Comparison of ENCODE assay signal across 10 cellular contexts in genomic region chr11:123519055-123519796, GRCh38.
DNase-seq lines count a peak whose midpoint lies in the region; ATAC-seq, FAIRE-seq and TF ChIP-seq lines count a peak whose summit lies in the region.
"Had no signal": no experiment of that assay in that cellular context is flagged by ENCODE, and none has a peak within 500 bp of the region (broad histone marks: within the 10 kb centered on the region; RNA-seq: fewer than 3 reads in every experiment).

No MANE protein-coding gene starts in this region.

- H3K9me3 ChIP-seq in HUES64 (ENCODE audit: insufficient read depth, low read depth, low read length) (no peaks in the 10 kb centered on the region), left lung (no peaks in the 10 kb centered on the region)

- H3K4me3 ChIP-seq in HUES64 (ENCODE audit: low read length) (no peak overlapping the region), bronchial epithelial cell (ENCODE audit: low read depth, low read length) (no peak overlapping the region), left lung (no peak overlapping the region)
- H3K4me3 ChIP-seq: esophagus muscularis mucosa had no signal

- intact Hi-C loops in left lung (cut with DNase I) = no loop called here

- no peaks in the 10 kb centered on the region for H3K27me3 ChIP-seq in HUES64 (ENCODE audit: insufficient read depth, low read length)
- H3K27me3 ChIP-seq in bronchial epithelial cell (ENCODE audit: control insufficient read depth, insufficient read depth, low read length) = no peaks in the 10 kb centered on the region
- H3K27me3 ChIP-seq in left lung = peaks cover 0 to 39% of the 10 kb centered on the region in 2 donors

- H3K36me3 ChIP-seq in HUES64 (ENCODE audit: insufficient read depth, low read length) (no peaks in the 10 kb centered on the region), bronchial epithelial cell (ENCODE audit: control insufficient read depth, insufficient read depth, low read length) (no peaks in the 10 kb centered on the region), left lung (no peaks in the 10 kb centered on the region)
- H3K36me3 ChIP-seq: esophagus muscularis mucosa had no signal

- no peak overlapping the region for H3K9ac ChIP-seq in HUES64 (ENCODE audit: low read depth, low read length)

- TF ChIP-seq CTCF in bronchial epithelial cell (IDR thresholded peaks at IDR 0.05; ENCODE audit: insufficient read depth, low read length, severe bottlenecking) = no peak
- TF ChIP-seq CTCF in left lung (IDR thresholded peaks at IDR 0.05) = no peak
- no peak for TF ChIP-seq CTCF in GM10248 (IDR thresholded peaks at IDR 0.05; ENCODE audit: control extremely low read depth, extremely low read depth, low read depth, missing control alignments)

- peak overlapping the region; percentile 8 for H3K27ac ChIP-seq in HUES64 (ENCODE audit: low read depth, low read length)
- H3K27ac ChIP-seq in left lung = no peak overlapping the region
- H3K27ac ChIP-seq: esophagus muscularis mucosa had no signal

- ATAC-seq in left lung (peak; percentile 36), HG02759 (IDR thresholded peaks at IDR 0.05; ENCODE audit: unreplicated experiment) (no peak)

- DNase-seq in AG20443 (ENCODE audit: low spot score) (peak; percentile 55), bronchial epithelial cell (ENCODE audit: low read depth) (peak; percentile 45), left lung (no peak), SK-N-DZ (ENCODE audit: low spot score) (no peak), NCI-H446 treated with DMSO at 0.1 percent for 48 hours (lab: John Stamatoyannopoulos, UW) (no peak), GM10248 (ENCODE audit: extremely low spot score) (no peak)
- DNase-seq: NCI-H510A treated with DMSO at 0.1 percent for 48 hours had no signal

- CTCF ChIA-PET in GM10248 (lab: Yijun Ruan, JAX) = interaction anchor here (0.6 to 5.5 kb wide), 15 partner anchors 9 to 187 kb away, joined by 3 to 47 read pairs (median 5); no protein-coding TSS in a partner anchor

- 47% methylated on average over 11 of the region's 11 CpGs for WGBS in HUES64

- no peak for FAIRE-seq in bronchial epithelial cell (lab: Jason Lieb, UNC)

- H3K4me1 ChIP-seq in HUES64 (ENCODE audit: insufficient read depth, low read length) = peaks cover 31% of the 10 kb centered on the region
- H3K4me1 ChIP-seq in left lung = no peaks in the 10 kb centered on the region

- POLR2A ChIA-PET in GM10248 (lab: Yijun Ruan, JAX) = no interaction called here

Comparison
In these comparisons a context has a peak if more than half of its experiments do, and no peak if none do; other contexts are left out.
1. DNase-seq: peak in AG20443 (single experiment) and bronchial epithelial cell (single experiment); none in left lung (0 of 2), SK-N-DZ (single experiment), NCI-H446 treated with DMSO at 0.1 percent for 48 hours (single experiment) and GM10248 (single experiment).